Comparison of ENCODE assay signal across 34 cellular contexts in genomic region chr1:200495901-200496300, GRCh38.
"Had no signal": no experiment of that assay in that cellular context is flagged by ENCODE, and none has a peak within 500 bp of the region (broad histone marks: within the 10 kb centered on the region; RNA-seq: fewer than 3 reads in every experiment).

No MANE protein-coding gene starts in this region.

- H3K4me1 ChIP-seq: adrenal gland, breast epithelium had no signal

- FAIRE-seq: astrocyte, TTC549 had no signal

- H3K27ac ChIP-seq: adrenal gland, body of pancreas, brain microvascular endothelial cell, breast epithelium, VCaP had no signal

- H3K4me3 ChIP-seq: adrenal gland, body of pancreas, breast epithelium had no signal

- DNase-seq: activated B cell treated with CpG ODN at 0.5 μM for 24 hours; activated CD4-positive, alpha-beta memory T cell treated with anti-CD3 and anti-CD28 coated beads for 36 hours; activated CD4-positive, alpha-beta T cell treated with anti-CD3 and anti-CD28 coated beads for 4 hours; activated CD4-positive, alpha-beta T cell treated with anti-CD3 and anti-CD28 coated beads, Interleukin-2, amount 10 ng/mL, durations not matched to agents 24 days and 14 days; activated CD4-positive, alpha-beta T cell treated with anti-CD3 and anti-CD28 coated beads, Interleukin-2, amount 50 U/mL, for 1 hour; activated CD4-positive, alpha-beta T cell treated with anti-CD3 and anti-CD28 coated beads, Interleukin-2, amount 50 U/mL, for 4 hours; activated CD4-positive, CD25-positive, alpha-beta regulatory T cell treated with anti-CD3 and anti-CD28 coated beads, Interleukin-2, amount 50 U/mL, for 72 hours; activated CD8-positive, alpha-beta memory T cell treated with anti-CD3 and anti-CD28 coated beads, Interleukin-2, amount 50 U/mL, for 4 hours; activated CD8-positive, alpha-beta T cell treated with anti-CD3 and anti-CD28 coated beads for 36 hours; activated effector memory CD4-positive, alpha-beta T cell treated with anti-CD3 and anti-CD28 coated beads, Interleukin-2, amount 50 U/mL, for 16 hours; activated gamma-delta T cell treated with Interleukin-2 at 50 U/mL for 16 hours; activated naive CD4-positive, alpha-beta T cell; activated naive CD4-positive, alpha-beta T cell treated with anti-CD3 and anti-CD28 coated beads for 36 hours; activated naive CD4-positive, alpha-beta T cell treated with anti-CD3 and anti-CD28 coated beads, Interleukin-2, amount 50 U/mL, for 16 hours; activated naive CD8-positive, alpha-beta T cell treated with anti-CD3 and anti-CD28 coated beads for 36 hours; activated T-cell treated with anti-CD3 and anti-CD28 coated beads for 4 hours; activated T-cell treated with anti-CD3 and anti-CD28 coated beads, Interleukin-2, amount 50 U/mL, for 1 hour; activated T-cell treated with anti-CD3 and anti-CD28 coated beads, Interleukin-2, amount 50 U/mL, for 4 hours; activated T-cell treated with anti-CD3 and anti-CD28 coated beads, Interleukin-2, amount 50 U/mL, for 72 hours; adrenal gland; amniotic stem cell; aorta; body of pancreas; brain microvascular endothelial cell; central memory CD4-positive, alpha-beta T cell; T-helper 1 cell; T-helper 2 cell; T-helper 9 cell had no signal

- H3K27me3 ChIP-seq: adrenal gland, body of pancreas, brain microvascular endothelial cell, breast epithelium had no signal

- ATAC-seq: activated CD8-positive, alpha-beta T cell treated with anti-CD3 and anti-CD28 coated beads for 36 hours; activated naive CD4-positive, alpha-beta T cell treated with anti-CD3 and anti-CD28 coated beads, Interleukin-2, amount 50 U/mL, for 72 hours; activated T-cell treated with anti-CD3 and anti-CD28 coated beads, Interleukin-2, amount 50 U/mL, for 4 hours; activated T-cell treated with anti-CD3 and anti-CD28 coated beads, Interleukin-2, amount 50 U/mL, for 72 hours; activated T-helper 17 cell treated with anti-CD3 and anti-CD28 coated beads, Interleukin-2, amount 50 U/mL, for 72 hours; body of pancreas had no signal

- H3K9me3 ChIP-seq: adrenal gland, body of pancreas, breast epithelium had no signal

- H3K36me3 ChIP-seq: adrenal gland, brain microvascular endothelial cell, breast epithelium had no signal
